In genomic region chr12:4609071-4609470, GRCh38 we compare ENCODE assay signal across 27 cellular contexts. TPM values are rescaled to one million over a fixed set of nuclear protein-coding genes. Genes with fewer than 3 reads are reported as not detected.
"Had no signal": no experiment of that assay in that cellular context is flagged by ENCODE, and none has a peak within 500 bp of the region (broad histone marks: within the 10 kb centered on the region; RNA-seq: fewer than 3 reads in every experiment).

No MANE protein-coding gene starts in this region.

- H3K4me3 ChIP-seq: stomach, suprapubic skin, testis, thoracic aorta, thyroid gland, tibial artery, tibial nerve, transverse colon, upper lobe of left lung, upper lobe of right lung, uterus, vagina had no signal

- H3K27me3 Mint-ChIP-seq: stimulated activated memory B cell treated with anti-CD40 and anti-IgM and Interleukin-4, amounts not matched to agents 10 μg/mL and 1 μg/mL and 100 μg/mL, for 72 hours; stimulated activated naive B cell treated with anti-CD40 and anti-IgM and Interleukin-4, amounts not matched to agents 10 μg/mL and 1 μg/mL and 100 μg/mL, for 72 hours; stimulated activated naive CD8-positive, alpha-beta T cell treated with anti-CD3 and anti-CD28 coated beads, Interleukin-15, amount 100 ng/mL, for 72 hours; stimulated activated naive CD8-positive, alpha-beta T cell treated with anti-CD3 and anti-CD28 coated beads, Interleukin-15, Interleukin-2, amounts not matched to agents 100 ng/mL and 50 ng/mL, for 24 hours had no signal

- H3K9me3 ChIP-seq: stomach, suprapubic skin, testis, thoracic aorta, thyroid gland, tibial artery, tibial nerve, transverse colon, upper lobe of left lung, upper lobe of right lung, uterus, vagina had no signal

- DNase-seq: stimulated activated CD4-positive, alpha-beta T cell treated with anti-CD3 and anti-CD28 coated beads, Interleukin-2, amount 100 ng/mL, for 48 hours; stimulated activated CD4-positive, alpha-beta T cell treated with anti-CD3 and anti-CD28 coated beads, Interleukin-4, amount 100 ng/mL, for 1 hour; stimulated activated CD4-positive, alpha-beta T cell treated with anti-CD3 and anti-CD28 coated beads, Interleukin-4, amount 100 ng/mL, for 24 hours; stimulated activated CD4-positive, alpha-beta T cell treated with anti-CD3 and anti-CD28 coated beads, Interleukin-4, amount 100 ng/mL, for 4 hours; stimulated activated CD8-positive, alpha-beta memory T cell treated with anti-CD3 and anti-CD28 coated beads, Interleukin-4, amount 100 ng/mL, for 48 hours; stimulated activated naive B cell treated with anti-CD40 and anti-IgM and Interleukin-4, amounts not matched to agents 10 μg/mL and 1 μg/mL and 100 μg/mL, for 72 hours; stimulated activated naive CD4-positive, alpha-beta T cell; stimulated activated naive CD4-positive, alpha-beta T cell treated with Interleukin-2 at 50 U/mL for 16 hours; stimulated activated naive CD8-positive, alpha-beta T cell treated with anti-CD3 and anti-CD28 coated beads, Interleukin-15, amount 100 ng/mL, for 72 hours; stimulated activated naive CD8-positive, alpha-beta T cell treated with anti-CD3 and anti-CD28 coated beads, Interleukin-15, Interleukin-2, amounts not matched to agents 100 U/mL and 50 U/mL, for 24 hours; stomach; substantia nigra; testis; thyroid gland; tibial artery; transverse colon; upper lobe of left lung; upper lobe of right lung; uterus had no signal

- H3K27ac ChIP-seq: stomach, suprapubic skin, testis, thoracic aorta, thyroid gland, tibial artery, tibial nerve, transverse colon, upper lobe of left lung, upper lobe of right lung, uterus, vagina had no signal

- H3K4me3 Mint-ChIP-seq: stimulated activated effector memory CD8-positive, alpha-beta T cell treated with anti-CD3 and anti-CD28 coated beads, Interleukin-12 subunit alpha, Interleukin-12 subunit beta, amount 100 ng/mL, for 72 hours; stimulated activated memory B cell treated with anti-CD40 and anti-IgM and Interleukin-4, amounts not matched to agents 10 μg/mL and 1 μg/mL and 100 μg/mL, for 72 hours; stimulated activated naive B cell treated with anti-CD40 and anti-IgM and Interleukin-4, amounts not matched to agents 10 μg/mL and 1 μg/mL and 100 μg/mL, for 72 hours; stimulated activated naive CD8-positive, alpha-beta T cell treated with anti-CD3 and anti-CD28 coated beads, Interleukin-15, amount 100 ng/mL, for 72 hours; stimulated activated naive CD8-positive, alpha-beta T cell treated with anti-CD3 and anti-CD28 coated beads, Interleukin-15, Interleukin-2, amounts not matched to agents 100 ng/mL and 50 ng/mL, for 24 hours; type B pancreatic cell had no signal

- H3K27ac Mint-ChIP-seq: stimulated activated memory B cell treated with anti-CD40 and anti-IgM and Interleukin-4, amounts not matched to agents 10 μg/mL and 1 μg/mL and 100 μg/mL, for 72 hours; stimulated activated naive B cell treated with anti-CD40 and anti-IgM and Interleukin-4, amounts not matched to agents 10 μg/mL and 1 μg/mL and 100 μg/mL, for 72 hours; stimulated activated naive CD8-positive, alpha-beta T cell treated with anti-CD3 and anti-CD28 coated beads, Interleukin-15, amount 100 ng/mL, for 72 hours; type B pancreatic cell had no signal

- H3K9me3 Mint-ChIP-seq: stimulated activated effector memory CD8-positive, alpha-beta T cell treated with anti-CD3 and anti-CD28 coated beads, Interleukin-12 subunit alpha, Interleukin-12 subunit beta, amount 100 ng/mL, for 72 hours; stimulated activated memory B cell treated with anti-CD40 and anti-IgM and Interleukin-4, amounts not matched to agents 10 μg/mL and 1 μg/mL and 100 μg/mL, for 72 hours; stimulated activated naive B cell treated with anti-CD40 and anti-IgM and Interleukin-4, amounts not matched to agents 10 μg/mL and 1 μg/mL and 100 μg/mL, for 72 hours; stimulated activated naive CD8-positive, alpha-beta T cell treated with anti-CD3 and anti-CD28 coated beads, Interleukin-15, amount 100 ng/mL, for 72 hours; stimulated activated naive CD8-positive, alpha-beta T cell treated with anti-CD3 and anti-CD28 coated beads, Interleukin-15, Interleukin-2, amounts not matched to agents 100 ng/mL and 50 ng/mL, for 24 hours; type B pancreatic cell had no signal

- H3K27me3 ChIP-seq: stomach, suprapubic skin, testis, thyroid gland, tibial artery, tibial nerve, transverse colon, upper lobe of left lung, upper lobe of right lung, uterus, vagina had no signal

- H3K36me3 ChIP-seq: uterus had no signal

- ATAC-seq: stimulated activated effector memory CD8-positive, alpha-beta T cell treated with anti-CD3 and anti-CD28 coated beads, Interleukin-12 subunit alpha, Interleukin-12 subunit beta, amount 100 ng/mL, for 72 hours; stimulated activated memory B cell treated with anti-CD40 and anti-IgM and Interleukin-4, amounts not matched to agents 10 μg/mL and 1 μg/mL and 100 μg/mL, for 72 hours; stimulated activated naive B cell treated with anti-CD40 and anti-IgM and Interleukin-4, amounts not matched to agents 10 μg/mL and 1 μg/mL and 100 μg/mL, for 72 hours; stimulated activated naive CD8-positive, alpha-beta T cell treated with anti-CD3 and anti-CD28 coated beads, Interleukin-15, amount 100 ng/mL, for 72 hours; stimulated activated naive CD8-positive, alpha-beta T cell treated with anti-CD3 and anti-CD28 coated beads, Interleukin-15, Interleukin-2, amounts not matched to agents 100 U/mL and 50 U/mL, for 24 hours; upper lobe of right lung had no signal

RNA-seq across cellular contexts. Expression of gene AKAP3, which starts 39.8 kb away (rescaled TPM):
- total RNA-seq: vagina had no signal
